Comparison of ENCODE assay signal across 1 cellular context in genomic region chr7:102451371-102452054, GRCh38.
TF ChIP-seq lines count a peak whose summit lies in the region.

No MANE protein-coding gene starts in this region.

TF ChIP-seq in HepG2, 621 proteins besides CTCF, POLR2A, EP300 and RAD21 (continued from another document):
- 0 out of 2 replicates have a peak, but pooled peaks have one; percentile 21 for TF ChIP-seq ZNF264 (CRISPR knock-in tag; IDR thresholded peaks at IDR 0.05)
- peak; percentile 34; the same call in 1 of the 2 replicates for TF ChIP-seq MTA1 (CRISPR knock-in tag; IDR thresholded peaks at IDR 0.05; ENCODE audit: borderline replicate concordance)
- TF ChIP-seq MEIS2 (CRISPR knock-in tag; IDR thresholded peaks at IDR 0.05): 0 out of 2 replicates have a peak, but pooled peaks have one; percentile 54
- peak; percentile 38; the same call in 1 of the 2 replicates for TF ChIP-seq ERF (CRISPR knock-in tag; IDR thresholded peaks at IDR 0.05)
- peak; percentile 61 for TF ChIP-seq SP5 (CRISPR knock-in tag; IDR thresholded peaks at IDR 0.05; ENCODE audit: borderline replicate concordance, low read depth)
- TF ChIP-seq RFXAP (CRISPR knock-in tag; IDR thresholded peaks at IDR 0.05; ENCODE audit: borderline replicate concordance): 0 out of 2 replicates have a peak, but pooled peaks have one; percentile 47
- 0 out of 2 replicates have a peak, but pooled peaks have one; percentile 37 for TF ChIP-seq MLXIP (CRISPR knock-in tag; IDR thresholded peaks at IDR 0.05; ENCODE audit: borderline replicate concordance)
- TF ChIP-seq, protein P1, sequence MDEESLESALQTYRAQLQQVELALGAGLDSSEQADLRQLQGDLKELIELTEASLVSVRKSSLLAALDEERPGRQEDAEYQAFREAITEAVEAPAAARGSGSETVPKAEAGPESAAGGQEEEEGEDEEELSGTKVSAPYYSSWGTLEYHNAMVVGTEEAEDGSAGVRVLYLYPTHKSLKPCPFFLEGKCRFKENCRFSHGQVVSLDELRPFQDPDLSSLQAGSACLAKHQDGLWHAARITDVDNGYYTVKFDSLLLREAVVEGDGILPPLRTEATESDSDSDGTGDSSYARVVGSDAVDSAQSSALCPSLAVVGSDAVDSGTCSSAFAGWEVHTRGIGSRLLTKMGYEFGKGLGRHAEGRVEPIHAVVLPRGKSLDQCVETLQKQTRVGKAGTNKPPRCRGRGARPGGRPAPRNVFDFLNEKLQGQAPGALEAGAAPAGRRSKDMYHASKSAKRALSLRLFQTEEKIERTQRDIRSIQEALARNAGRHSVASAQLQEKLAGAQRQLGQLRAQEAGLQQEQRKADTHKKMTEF (CRISPR knock-in tag; IDR thresholded peaks at IDR 0.05): peak; percentile 29; the same call in 1 of the 2 replicates
- TF ChIP-seq ADNP (CRISPR knock-in tag; IDR thresholded peaks at IDR 0.05): no peak
- peak; percentile 8; the same call in 1 of the 2 replicates for TF ChIP-seq ZBTB33 (CRISPR knock-in tag; IDR thresholded peaks at IDR 0.05)
- TF ChIP-seq TFE3 (CRISPR knock-in tag; IDR thresholded peaks at IDR 0.05): peak; percentile 52
- peak; percentile 42; the same call in 1 of the 2 replicates for TF ChIP-seq FOXJ3 (CRISPR knock-in tag; IDR thresholded peaks at IDR 0.05; ENCODE audit: borderline replicate concordance)
- TF ChIP-seq ZNF552 (CRISPR knock-in tag; IDR thresholded peaks at IDR 0.05; ENCODE audit: borderline replicate concordance): no peak
- TF ChIP-seq HNRNPL (IDR thresholded peaks at IDR 0.05; ENCODE audit: low read depth, low read length): 0 out of 2 replicates have a peak, but pooled peaks have one; percentile 41
- 0 out of 2 replicates have a peak, but pooled peaks have one; percentile 49 for TF ChIP-seq ZNF367 (CRISPR knock-in tag; IDR thresholded peaks at IDR 0.05; ENCODE audit: borderline replicate concordance)
- TF ChIP-seq RBFOX2 (IDR thresholded peaks at IDR 0.05; ENCODE audit: low read depth, low read length): 0 out of 2 replicates have a peak, but pooled peaks have one; percentile 35
- TF ChIP-seq MTF2 (CRISPR knock-in tag; IDR thresholded peaks at IDR 0.05; ENCODE audit: borderline replicate concordance): no peak
- no peak for TF ChIP-seq ZNF318 (CRISPR knock-in tag; IDR thresholded peaks at IDR 0.05)
- TF ChIP-seq ZNF383 (CRISPR knock-in tag; IDR thresholded peaks at IDR 0.05; ENCODE audit: borderline replicate concordance): no peak
- TF ChIP-seq NFIB (CRISPR knock-in tag; IDR thresholded peaks at IDR 0.05; ENCODE audit: borderline replicate concordance): no peak
- TF ChIP-seq, protein P2, sequence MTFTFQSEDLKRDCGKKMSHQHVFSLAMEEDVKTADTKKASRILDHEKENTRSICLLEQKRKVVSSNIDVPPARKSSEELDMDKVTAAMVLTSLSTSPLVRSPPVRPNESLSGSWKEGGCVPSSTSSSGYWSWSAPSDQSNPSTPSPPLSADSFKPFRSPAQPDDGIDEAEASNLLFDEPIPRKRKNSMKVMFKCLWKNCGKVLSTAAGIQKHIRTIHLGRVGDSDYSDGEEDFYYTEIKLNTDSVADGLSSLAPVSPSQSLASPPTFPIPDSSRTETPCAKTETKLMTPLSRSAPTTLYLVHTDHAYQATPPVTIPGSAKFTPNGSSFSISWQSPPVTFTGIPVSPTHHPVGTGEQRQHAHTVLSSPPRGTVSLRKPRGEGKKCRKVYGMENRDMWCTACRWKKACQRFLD (CRISPR knock-in tag; IDR thresholded peaks at IDR 0.05; ENCODE audit: borderline replicate concordance): no peak
